In genomic region chr9:90659626-90660364, GRCh38 we compare ENCODE assay signal across 15 cellular contexts. TPM values are rescaled to one million over a fixed set of nuclear protein-coding genes. Genes with fewer than 3 reads are reported as not detected.
A peak's percentile ranks its signal among the peaks of the same experiment; 100 is the strongest.
DNase-seq lines count a peak whose midpoint lies in the region; TF ChIP-seq lines count a peak whose summit lies in the region.
"Had no signal": no experiment of that assay in that cellular context is flagged by ENCODE, and none has a peak within 500 bp of the region (broad histone marks: within the 10 kb centered on the region; RNA-seq: fewer than 3 reads in every experiment).

No MANE protein-coding gene starts in this region.

- no peaks in the 10 kb centered on the region for H3K27me3 ChIP-seq in A673 (replicated peaks; ENCODE audit: insufficient read depth, low read depth, low read length, poor library complexity)
- no peaks in the 10 kb centered on the region for H3K27me3 ChIP-seq in vagina
- H3K27me3 ChIP-seq: tibial artery had no signal

- intact Hi-C loops in A673 (cut with micrococcal nuclease; ENCODE audit: unreplicated experiment) = no loop called here
- intact Hi-C loops in vagina (cut with DNase I) = no loop called here

- H3K27ac Mint-ChIP-seq in HFFc6 (no peak overlapping the region), mesothelial cell of epicardium (no peak overlapping the region)
- H3K27ac Mint-ChIP-seq: activated naive CD8-positive, alpha-beta T cell treated with anti-CD3 and anti-CD28 coated beads for 36 hours had no signal

- H3K36me3 ChIP-seq in A673 (ENCODE audit: insufficient read depth, low read length, poor library complexity, severe bottlenecking) (no peaks in the 10 kb centered on the region), vagina (no peaks in the 10 kb centered on the region)
- H3K36me3 ChIP-seq: tibial artery had no signal

- no peaks in the 10 kb centered on the region for H3K36me3 Mint-ChIP-seq in HFFc6 (ENCODE audit: low read depth)
- H3K36me3 Mint-ChIP-seq in mesothelial cell of epicardium = no peaks in the 10 kb centered on the region
- H3K36me3 Mint-ChIP-seq: activated naive CD8-positive, alpha-beta T cell treated with anti-CD3 and anti-CD28 coated beads for 36 hours had no signal

- POLR2A ChIA-PET in A673 (lab: Charles Lee; ENCODE audit: low non-redundant PET) = no interaction called here

- H3K4me1 Mint-ChIP-seq in HFFc6 (ENCODE audit: low read depth) (no peaks in the 10 kb centered on the region), mesothelial cell of epicardium (no peaks in the 10 kb centered on the region)

- TF ChIP-seq CTCF in A673 (conservative IDR thresholded peaks at IDR 0.05; ENCODE audit: low read depth, low read length) = no peak
- no peak for TF ChIP-seq CTCF in HFFc6 (IDR thresholded peaks at IDR 0.05)
- TF ChIP-seq CTCF in fibroblast of villous mesenchyme (IDR thresholded peaks at IDR 0.05; ENCODE audit: insufficient read depth, low read depth, low read length) = no peak
- TF ChIP-seq CTCF in vagina (IDR thresholded peaks at IDR 0.05) = no peak
- TF ChIP-seq CTCF in mesothelial cell of epicardium (IDR thresholded peaks at IDR 0.05; ENCODE audit: unreplicated experiment) = no peak

- CTCF ChIA-PET in A673 (lab: Charles Lee) = no interaction called here

- peaks cover 15% of the 10 kb centered on the region for H3K9me3 Mint-ChIP-seq in HFFc6
- H3K9me3 Mint-ChIP-seq in mesothelial cell of epicardium = peaks cover 37% of the 10 kb centered on the region

- H3K27ac ChIP-seq in A673 (ENCODE audit: low read depth, low read length, poor library complexity, severe bottlenecking) = no peak overlapping the region
- no peak overlapping the region for H3K27ac ChIP-seq in vagina
- H3K27ac ChIP-seq: coronary artery, tibial artery had no signal

- H3K4me1 ChIP-seq in A673 (ENCODE audit: insufficient read depth, low read length, poor library complexity, severe bottlenecking) (no peaks in the 10 kb centered on the region), vagina (no peaks in the 10 kb centered on the region)
- H3K4me1 ChIP-seq: tibial artery had no signal

- H3K27me3 Mint-ChIP-seq in HFFc6 (ENCODE audit: insufficient read depth) (peaks cover 1% of the 10 kb centered on the region), mesothelial cell of epicardium (ENCODE audit: low read depth) (peaks cover 21% of the 10 kb centered on the region)

- no peak for TF ChIP-seq POLR2A in vagina (IDR thresholded peaks at IDR 0.05)

- no peak overlapping the region for H3K4me3 Mint-ChIP-seq in HFFc6
- H3K4me3 Mint-ChIP-seq in mesothelial cell of epicardium = no peak overlapping the region
- H3K4me3 Mint-ChIP-seq: activated naive CD8-positive, alpha-beta T cell treated with anti-CD3 and anti-CD28 coated beads for 36 hours had no signal

- H3K4me3 ChIP-seq in A673 (ENCODE audit: low read depth, low read length, poor library complexity, severe bottlenecking) (no peak overlapping the region), fibroblast of villous mesenchyme (ENCODE audit: low read depth, low read length) (no peak overlapping the region), vagina (no peak overlapping the region)
- H3K4me3 ChIP-seq: coronary artery, tibial artery had no signal

- BruUV-seq in A673 (replicated peaks; lab: Mats Ljungman, UMichigan) = no TSS peak

- H3K9me3 ChIP-seq in A673 (ENCODE audit: low read depth, low read length, poor library complexity, severe bottlenecking) (no peaks in the 10 kb centered on the region), vagina (no peaks in the 10 kb centered on the region)
- H3K9me3 ChIP-seq: tibial artery had no signal

- DNase-seq in A673 (ENCODE audit: low spot score) (peak; percentile 38), HFFc6 (peak; percentile 20), SW480 (ENCODE audit: low spot score) (peak; percentile 91), fibroblast of villous mesenchyme (ENCODE audit: low read depth) (peak; percentile 77), vagina (ENCODE audit: extremely low spot score in 2 of 2) (no peak), NCI-H1694 (lab: John Stamatoyannopoulos, UW) (no peak), mesothelial cell of epicardium (ENCODE audit: low spot score in 2 of 2, unreplicated experiment in 2 of 2) (no peak), islet precursor cell (no peak)
- DNase-seq: activated naive CD8-positive, alpha-beta T cell treated with anti-CD3 and anti-CD28 coated beads for 36 hours; DMS 273 treated with DMSO at 0.1 percent for 48 hours; NCI-H2107; stimulated activated CD4-positive, alpha-beta T cell treated with anti-CD3 and anti-CD28 coated beads, Interleukin-1b, Interleukin-23, amount 100 ng/mL, for 48 hours; tibial artery had no signal

RNA-seq across cellular contexts. Expression of gene DIRAS2, which starts 17.2 kb away (rescaled TPM):
- total RNA-seq in A673 (2021) = not detected in 2 replicates
- total RNA-seq in HFFc6 (2021; fragmentation: NEBNext Ultra II Directional; extraction: Animal tissue kit (Norgen Biotek cat#: 25700)) = not detected
- total RNA-seq in fibroblast of villous mesenchyme = 0.97 and 1.3 TPM in 2 replicates
- total RNA-seq in vagina = not detected
- 0.04 to 0.14 TPM in 2 of 3 replicates, not detected in the other for total RNA-seq in mesothelial cell of epicardium
- total RNA-seq: activated naive CD8-positive, alpha-beta T cell treated with anti-CD3 and anti-CD28 coated beads for 36 hours; posterior vena cava had no signal

Comparison
In these comparisons a context has a peak if more than half of its experiments do, and no peak if none do; other contexts are left out.
1. DNase-seq: peak in A673 (single experiment), HFFc6 (single experiment), SW480 (single experiment) and fibroblast of villous mesenchyme (single experiment); none in vagina (0 of 2), NCI-H1694 (single experiment), mesothelial cell of epicardium (0 of 2) and islet precursor cell (single experiment).